8 cellular contexts compared by ENCODE assay signal in genomic region chr1:62175568-62176179, GRCh38. TPM values are rescaled to one million over a fixed set of nuclear protein-coding genes. Genes with fewer than 3 reads are reported as not detected.
DNase-seq lines count a peak whose midpoint lies in the region; ATAC-seq and TF ChIP-seq lines count a peak whose summit lies in the region.

No MANE protein-coding gene starts in this region.

- no peaks in the 10 kb centered on the region for H3F3A ChIP-seq in MM.1S (ENCODE audit: insufficient read depth, low read length)
- no peaks in the 10 kb centered on the region for H3F3A ChIP-seq in SK-N-SH (replicated peaks; ENCODE audit: insufficient read depth)

- H3K4me2 ChIP-seq in MM.1S (ENCODE audit: low read depth, low read length) (no peak overlapping the region), SK-N-SH (no peak overlapping the region)

- TF ChIP-seq RAD21 in SK-N-SH (IDR thresholded peaks at IDR 0.05; ENCODE audit: low read length), result peak; percentile 95

- H3K36me3 ChIP-seq in MM.1S (replicated peaks; ENCODE audit: insufficient read depth, low read length) (no peaks in the 10 kb centered on the region), SK-N-SH (replicated peaks in 1 of 2; ENCODE audit: control insufficient read depth in 1 of 2, insufficient read depth in 2 of 2, low read length in 1 of 2) (no peaks in the 10 kb centered on the region)

- H3K27ac Mint-ChIP-seq in memory B cell (no peak overlapping the region), type B pancreatic cell (no peak overlapping the region)

- WGBS in SK-N-SH (ENCODE audit: low lambda C conversion rate), result 39% methylated on average over 9 of the region's 9 CpGs

- H3K4me1 Mint-ChIP-seq in memory B cell (no peaks in the 10 kb centered on the region), type B pancreatic cell (ENCODE audit: unreplicated experiment) (peaks cover 29% of the 10 kb centered on the region)

- H3K27me3 Mint-ChIP-seq in memory B cell (peaks cover 3% of the 10 kb centered on the region), type B pancreatic cell (no peaks in the 10 kb centered on the region)

- POLR2A ChIA-PET in SK-N-SH (lab: Yijun Ruan, JAX), result interaction anchor here (0.7 to 1.5 kb wide), 3 partner anchors 232 to 262 kb away, joined by 3 to 4 read pairs (median 4); no protein-coding TSS in a partner anchor

- H3K36me3 Mint-ChIP-seq in memory B cell, result no peaks in the 10 kb centered on the region
- H3K36me3 Mint-ChIP-seq in type B pancreatic cell, result no peaks in the 10 kb centered on the region

- ATAC-seq in memory B cell (ENCODE audit: low read depth) (no peak), HG03469 (IDR thresholded peaks at IDR 0.05; ENCODE audit: unreplicated experiment) (no peak)

- H3K9me2 ChIP-seq in MM.1S (replicated peaks; ENCODE audit: insufficient read depth, low read length) (no peaks in the 10 kb centered on the region), SK-N-SH (no peaks in the 10 kb centered on the region)

- no peaks in the 10 kb centered on the region for H3K79me2 ChIP-seq in MM.1S (ENCODE audit: low read length)
- no peaks in the 10 kb centered on the region for H3K79me2 ChIP-seq in SK-N-SH (ENCODE audit: insufficient read depth)

- no peak overlapping the region for H2AFZ ChIP-seq in MM.1S (ENCODE audit: low read length)
- H2AFZ ChIP-seq in SK-N-SH (ENCODE audit: low read depth), result no peak overlapping the region

- no peaks in the 10 kb centered on the region for H4K20me1 ChIP-seq in MM.1S (ENCODE audit: insufficient read depth, low read length)
- H4K20me1 ChIP-seq in SK-N-SH (ENCODE audit: insufficient read depth), result no peaks in the 10 kb centered on the region

- DNase-seq in stimulated activated CD4-positive, alpha-beta T cell treated with anti-CD3 and anti-CD28 coated beads, Interleukin-12 subunit alpha, Interleukin-12 subunit beta, amount 100 ng/mL, for 48 hours (ENCODE audit: low read depth in 2 of 3, low spot score in 1 of 3), result peak in 2 of 3 donors; percentile 7 to 45
- no peak for DNase-seq in stimulated activated CD4-positive, alpha-beta T cell treated with anti-CD3 and anti-CD28 coated beads, Interleukin-12 subunit alpha, Interleukin-12 subunit beta, amount 100 ng/mL, for 4 hours
- DNase-seq in MM.1S (peak; percentile 46), SK-N-SH (peak; percentile 51), choroid plexus epithelial cell (ENCODE audit: low read depth) (peak; percentile 72), memory B cell (ENCODE audit: low spot score in 2 of 2) (peak; percentile 15 to 22), type B pancreatic cell (ENCODE audit: extremely low spot score, unreplicated experiment) (no peak)

- H3K9me3 Mint-ChIP-seq in memory B cell (no peaks in the 10 kb centered on the region), type B pancreatic cell (no peaks in the 10 kb centered on the region)

- CTCF ChIA-PET in SK-N-SH (lab: Yijun Ruan, JAX), result interaction anchor here (0.6 to 5.3 kb wide), 74 partner anchors 9 to 572 kb away, joined by 3 to 186 read pairs (median 4); partner anchors contain the start of gene USP1

- no peak overlapping the region for H3K27ac ChIP-seq in MM.1S (ENCODE audit: low read length)
- no peak overlapping the region for H3K27ac ChIP-seq in SK-N-SH (ENCODE audit: low read depth in 2 of 2, low read length in 1 of 2)

- TF ChIP-seq CTCF in MM.1S (IDR thresholded peaks at IDR 0.05; ENCODE audit: low read length), result peak; percentile 72
- TF ChIP-seq CTCF in SK-N-SH (IDR thresholded peaks at IDR 0.05), result peak; percentile 88
- peak; percentile 85 for TF ChIP-seq CTCF in choroid plexus epithelial cell (conservative IDR thresholded peaks at IDR 0.05; ENCODE audit: low read depth, low read length)
- TF ChIP-seq CTCF in type B pancreatic cell (conservative IDR thresholded peaks at IDR 0.05), result peak; percentile 94

- no peak overlapping the region for H3K9ac ChIP-seq in MM.1S (ENCODE audit: low read length)
- no peak overlapping the region for H3K9ac ChIP-seq in SK-N-SH

- TF ChIP-seq EP300 in SK-N-SH (IDR thresholded peaks at IDR 0.05; ENCODE audit: borderline replicate concordance in 1 of 2, low read depth in 1 of 2, low read length in 1 of 2), result no peak

- H3K4me1 ChIP-seq in MM.1S (ENCODE audit: low read length), result no peaks in the 10 kb centered on the region
- no peaks in the 10 kb centered on the region; a peak in 1 of 4 replicates for H3K4me1 ChIP-seq in SK-N-SH (ENCODE audit: control insufficient read depth in 1 of 2, insufficient read depth in 2 of 2, low read depth in 1 of 2, low read length in 1 of 2)

- no peak overlapping the region for H3K4me3 ChIP-seq in MM.1S (ENCODE audit: low read length)
- H3K4me3 ChIP-seq in SK-N-SH (ENCODE audit: low read depth in 2 of 2, low read length in 1 of 2), result peak overlapping the region in 1 of 2 experiments; percentile 7; a peak in 1 of 4 replicates
- no peak overlapping the region for H3K4me3 ChIP-seq in choroid plexus epithelial cell (ENCODE audit: low read depth, low read length)

- H3K27me3 ChIP-seq in MM.1S (replicated peaks; ENCODE audit: insufficient read depth, low read length) (no peaks in the 10 kb centered on the region), SK-N-SH (ENCODE audit: insufficient read depth) (no peaks in the 10 kb centered on the region)

- H3K4me3 Mint-ChIP-seq in memory B cell, result no peak overlapping the region
- H3K4me3 Mint-ChIP-seq in type B pancreatic cell, result no peak overlapping the region

- H3K9me3 ChIP-seq in MM.1S (replicated peaks; ENCODE audit: insufficient read depth, low read length), result no peaks in the 10 kb centered on the region
- no peaks in the 10 kb centered on the region for H3K9me3 ChIP-seq in SK-N-SH

TF ChIP-seq in SK-N-SH, 30 proteins besides CTCF, POLR2A, EP300 and RAD21:
- 0 out of 2 replicates have a peak, but pooled peaks have one; percentile 22 for TF ChIP-seq NRF1 (IDR thresholded peaks at IDR 0.05; ENCODE audit: low read depth, low read length)
- TF ChIP-seq CHD2 (IDR thresholded peaks at IDR 0.05; ENCODE audit: low read length, partially characterized antibody), result no peak
- peak; percentile 49 for TF ChIP-seq GATA2 (CRISPR knock-in tag; IDR thresholded peaks at IDR 0.05)
- peak; percentile 90 for TF ChIP-seq SMC3 (IDR thresholded peaks at IDR 0.05; ENCODE audit: low read depth, low read length)

RNA-seq across cellular contexts. Expression of gene L1TD1, which starts 19.0 kb away (rescaled TPM):
- not detected in 2 replicates for polyA plus RNA-seq in SK-N-SH (2012; rRNA removed)
- polyA plus RNA-seq in SK-N-SH (2012; cell fraction: cytosol; rRNA removed), result not detected in 2 replicates
- not detected in 2 replicates for polyA plus RNA-seq in SK-N-SH (2012; cell fraction: nucleus; rRNA removed)
- 2.9 and 6.2 TPM in 2 replicates for total RNA-seq in type B pancreatic cell (ENCODE audit: low replicate concordance)

Comparison
In these comparisons a context has a peak if more than half of its experiments do, and no peak if none do; other contexts are left out.
1. DNase-seq: peak in stimulated activated CD4-positive, alpha-beta T cell treated with anti-CD3 and anti-CD28 coated beads, Interleukin-12 subunit alpha, Interleukin-12 subunit beta, amount 100 ng/mL, for 48 hours (2 of 3), MM.1S (single experiment), SK-N-SH (single experiment), choroid plexus epithelial cell (single experiment) and memory B cell (2 of 2); none in stimulated activated CD4-positive, alpha-beta T cell treated with anti-CD3 and anti-CD28 coated beads, Interleukin-12 subunit alpha, Interleukin-12 subunit beta, amount 100 ng/mL, for 4 hours (single experiment) and type B pancreatic cell (single experiment).
2. Peak in every context shown above with its lines, with median percentiles within 50 percentile points of each other: CTCF ChIP-seq.